In the genomic region with DNA sequence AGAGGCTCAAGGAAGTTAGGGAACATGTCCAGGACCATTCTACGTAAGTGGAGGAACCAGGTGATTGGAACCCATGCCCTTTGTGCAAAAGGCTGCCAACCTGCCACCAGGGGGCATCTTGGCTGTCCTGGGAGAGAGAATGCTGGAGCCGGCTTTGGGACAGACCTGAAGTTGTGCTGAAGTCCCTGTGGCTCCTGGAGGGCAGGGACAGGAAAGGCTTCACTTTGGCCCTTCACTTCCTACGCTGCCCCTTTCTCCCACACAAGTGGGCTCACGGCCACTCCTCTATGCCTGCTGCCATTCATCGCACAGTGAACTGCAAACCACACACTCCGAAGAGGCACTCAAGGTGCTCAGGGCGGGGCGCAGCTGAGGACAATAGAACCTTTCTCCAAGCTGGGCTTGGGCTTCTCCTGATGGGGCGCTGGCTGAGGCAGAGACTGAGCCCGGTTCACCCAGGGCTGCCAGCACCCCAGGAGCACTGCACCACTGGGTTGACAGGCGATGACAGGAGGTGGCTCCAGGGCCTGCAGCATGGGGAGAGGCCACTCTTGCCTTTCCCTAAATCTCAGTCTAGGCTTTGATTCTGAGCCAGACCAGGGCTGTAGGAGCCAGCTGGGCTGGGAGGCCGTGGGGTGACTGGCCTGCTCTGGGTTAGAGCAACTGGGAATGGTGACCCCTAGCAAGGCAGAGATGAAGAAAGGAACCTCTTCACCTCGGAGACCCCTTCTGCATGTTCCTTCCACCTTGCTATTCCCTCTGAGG, we compare ENCODE assay signal across 9 cellular contexts. TPM values are rescaled to one million over a fixed set of nuclear protein-coding genes. Genes with fewer than 3 reads are reported as not detected.
DNase-seq lines count a peak whose midpoint lies in the region; ATAC-seq, FAIRE-seq and TF ChIP-seq lines count a peak whose summit lies in the region.
"Had no signal": no experiment of that assay in that cellular context is flagged by ENCODE, and none has a peak within 500 bp of the region (broad histone marks: within the 10 kb centered on the region; RNA-seq: fewer than 3 reads in every experiment).

No MANE protein-coding gene starts in this region.

- H3K9ac ChIP-seq in keratinocyte (ENCODE audit: control insufficient read depth, extremely low read depth, insufficient read depth, low read length) = no peak overlapping the region

- no peak overlapping the region for H2AFZ ChIP-seq in keratinocyte (ENCODE audit: control insufficient read depth, low read length)

- no peaks in the 10 kb centered on the region for H3K9me1 ChIP-seq in keratinocyte (ENCODE audit: control insufficient read depth, extremely low read depth, insufficient read depth, low read length)

- H3K4me1 ChIP-seq in DOHH2 (ENCODE audit: control insufficient read depth, low read length) (no peaks in the 10 kb centered on the region), keratinocyte (ENCODE audit: control insufficient read depth, extremely low read depth, insufficient read depth, low read length) (no peaks in the 10 kb centered on the region)

- H3K36me3 ChIP-seq in DOHH2 (ENCODE audit: control insufficient read depth, low read length) = no peaks in the 10 kb centered on the region
- H3K36me3 ChIP-seq in keratinocyte (ENCODE audit: control insufficient read depth in 2 of 2, extremely low read depth in 1 of 2, insufficient read depth in 2 of 2, low read length in 2 of 2) = no peaks in the 10 kb centered on the region

- H3K79me2 ChIP-seq in DOHH2 (ENCODE audit: control insufficient read depth, low read length) (no peaks in the 10 kb centered on the region), keratinocyte (ENCODE audit: control insufficient read depth, insufficient read depth, low read length) (no peaks in the 10 kb centered on the region)

- no peak for FAIRE-seq in keratinocyte (lab: Jason Lieb, UNC)
- FAIRE-seq: islet of Langerhans had no signal

- no peaks in the 10 kb centered on the region for H3K9me2 ChIP-seq in DOHH2 (replicated peaks; ENCODE audit: control insufficient read depth, low read length)

- no peak for ATAC-seq in stimulated activated naive CD8-positive, alpha-beta T cell treated with anti-CD3 and anti-CD28 coated beads, Interleukin-15, Interleukin-2, amounts not matched to agents 100 U/mL and 50 U/mL, for 24 hours
- ATAC-seq in HG02884 (IDR thresholded peaks at IDR 0.05; ENCODE audit: unreplicated experiment) = no peak

- no peak overlapping the region for H3K4me3 ChIP-seq in DOHH2 (ENCODE audit: low read length)
- no peak overlapping the region for H3K4me3 ChIP-seq in keratinocyte (ENCODE audit: control insufficient read depth in 2 of 3, extremely low read depth in 1 of 3, insufficient read depth in 2 of 3, low read depth in 1 of 3, low read length in 3 of 3)

- H3K9me3 ChIP-seq in DOHH2 (ENCODE audit: control insufficient read depth, insufficient read depth, low read length) (no peaks in the 10 kb centered on the region), keratinocyte (ENCODE audit: control insufficient read depth, low read depth, low read length) (no peaks in the 10 kb centered on the region)

- H3K27ac ChIP-seq in DOHH2 (ENCODE audit: low read depth, low read length) (no peak overlapping the region), keratinocyte (ENCODE audit: control insufficient read depth, insufficient read depth, low read length) (no peak overlapping the region)

- no peak overlapping the region for H3K4me2 ChIP-seq in DOHH2 (ENCODE audit: low read length)
- no peak overlapping the region for H3K4me2 ChIP-seq in keratinocyte (ENCODE audit: control insufficient read depth, extremely low read depth, insufficient read depth, low read depth, low read length)

- dilution Hi-C loops in keratinocyte (cut with MboI; ENCODE audit: extremely low pct_ligation_motif_present, low sequenced_read_pairs) = no loop called here

- no peaks in the 10 kb centered on the region for H3K27me3 ChIP-seq in DOHH2 (ENCODE audit: control insufficient read depth, low read length)
- no peaks in the 10 kb centered on the region for H3K27me3 ChIP-seq in keratinocyte (ENCODE audit: control insufficient read depth, extremely low read depth, insufficient read depth, low read length)

- no peaks in the 10 kb centered on the region for H3F3A ChIP-seq in DOHH2 (ENCODE audit: control insufficient read depth, insufficient read depth)

- H4K20me1 ChIP-seq in DOHH2 (ENCODE audit: control insufficient read depth, insufficient read depth, low read depth, low read length) (no peaks in the 10 kb centered on the region), keratinocyte (ENCODE audit: control insufficient read depth, extremely low read depth, insufficient read depth, low read length) (no peaks in the 10 kb centered on the region)

- TF ChIP-seq CTCF in DOHH2 (IDR thresholded peaks at IDR 0.05; ENCODE audit: low read depth, low read length, poor library complexity, severe bottlenecking) = peak; percentile 79
- peak; percentile 51 to 60 (median 58) for TF ChIP-seq CTCF in keratinocyte (optimal IDR thresholded peaks at IDR 0.05 in 1 of 3, IDR thresholded peaks at IDR 0.05 in 1 of 3, conservative IDR thresholded peaks at IDR 0.05 in 1 of 3; ENCODE audit: extremely low read depth in 1 of 3, insufficient read depth in 2 of 3, low read length in 3 of 3)

- peak; percentile 55 for DNase-seq in NAMALWA (ENCODE audit: low spot score)
- DNase-seq in activated T-helper 9 cell treated with anti-CD3 and anti-CD28 coated beads, Interleukin-2, amount 50 U/mL, for 16 hours (ENCODE audit: low read depth) = peak; percentile 31
- DNase-seq in keratinocyte (ENCODE audit: low read depth, low spot score) = no peak
- DNase-seq in stimulated activated naive CD8-positive, alpha-beta T cell treated with anti-CD3 and anti-CD28 coated beads, Interleukin-15, Interleukin-2, amounts not matched to agents 100 U/mL and 50 U/mL, for 24 hours = peak; percentile 60
- no peak for DNase-seq in NCI-H1048 (lab: John Stamatoyannopoulos, UW)
- DNase-seq in superior temporal gyrus (ENCODE audit: extremely low spot score) = no peak

RNA-seq across cellular contexts. Expression of a gene that starts 8.4 kb away (rescaled TPM):
- 0.24 to 0.57 TPM (median 0.26 TPM) in 3 replicates for polyA plus RNA-seq in keratinocyte
- 2.0 TPM for polyA plus RNA-seq in keratinocyte (2011; ENCODE audit: low read depth)
- 0.30 and 0.35 TPM in 2 replicates for polyA plus RNA-seq in keratinocyte (2011; cell fraction: cytosol; rRNA removed)
- polyA plus RNA-seq in keratinocyte (2011; cell fraction: nucleus; rRNA removed) = 0.55 and 0.59 TPM in 2 replicates
- polyA plus RNA-seq in keratinocyte (2012; ENCODE audit: low replicate concordance) = 0.30 and 8.9 TPM in 2 replicates
- 0.63 TPM in 1 of 3 replicates, not detected in the others for polyA minus RNA-seq in keratinocyte
- not detected for polyA minus RNA-seq in keratinocyte (2011; cell fraction: cytosol; rRNA and poly(A)+ RNA removed)
- 0.53 and 0.85 TPM in 2 replicates for polyA minus RNA-seq in keratinocyte (2011; cell fraction: nucleus; rRNA and poly(A)+ RNA removed)

RNA-seq across cellular contexts. Expression of a gene that starts 49.6 kb away (rescaled TPM):
- 13.6 to 32.5 TPM (median 16.3 TPM) in 3 replicates for polyA plus RNA-seq in keratinocyte
- polyA plus RNA-seq in keratinocyte (2011; ENCODE audit: low read depth) = 28.6 TPM
- polyA plus RNA-seq in keratinocyte (2011; cell fraction: cytosol; rRNA removed) = 5.0 and 5.6 TPM in 2 replicates
- 99.6 and 112 TPM in 2 replicates for polyA plus RNA-seq in keratinocyte (2011; cell fraction: nucleus; rRNA removed)
- 24.7 and 76.3 TPM in 2 replicates for polyA plus RNA-seq in keratinocyte (2012; ENCODE audit: low replicate concordance)
- polyA minus RNA-seq in keratinocyte = 53.5 to 83.7 TPM (median 55.5 TPM) in 3 replicates
- 10.7 TPM for polyA minus RNA-seq in keratinocyte (2011; cell fraction: cytosol; rRNA and poly(A)+ RNA removed)
- polyA minus RNA-seq in keratinocyte (2011; cell fraction: nucleus; rRNA and poly(A)+ RNA removed) = 81.7 and 91.0 TPM in 2 replicates

RNA-seq across cellular contexts. Expression of a gene that starts 49.7 kb away (rescaled TPM):
- 14.1 to 37.2 TPM (median 15.1 TPM) in 3 replicates for polyA plus RNA-seq in keratinocyte
- polyA plus RNA-seq in keratinocyte (2011; ENCODE audit: low read depth) = 31.6 TPM
- 10.0 and 11.2 TPM in 2 replicates for polyA plus RNA-seq in keratinocyte (2011; cell fraction: cytosol; rRNA removed)
- 83.6 and 94.1 TPM in 2 replicates for polyA plus RNA-seq in keratinocyte (2011; cell fraction: nucleus; rRNA removed)
- polyA plus RNA-seq in keratinocyte (2012; ENCODE audit: low replicate concordance) = 12.9 and 111 TPM in 2 replicates
- polyA minus RNA-seq in keratinocyte = 26.4 to 62.0 TPM (median 42.9 TPM) in 3 replicates
- polyA minus RNA-seq in keratinocyte (2011; cell fraction: cytosol; rRNA and poly(A)+ RNA removed) = 23.8 TPM
- polyA minus RNA-seq in keratinocyte (2011; cell fraction: nucleus; rRNA and poly(A)+ RNA removed) = 36.1 and 44.3 TPM in 2 replicates

Comparison
In these comparisons a context has a peak if more than half of its experiments do, and no peak if none do; other contexts are left out.
1. DNase-seq: peak in NAMALWA (single experiment), activated T-helper 9 cell treated with anti-CD3 and anti-CD28 coated beads, Interleukin-2, amount 50 U/mL, for 16 hours (single experiment) and stimulated activated naive CD8-positive, alpha-beta T cell treated with anti-CD3 and anti-CD28 coated beads, Interleukin-15, Interleukin-2, amounts not matched to agents 100 U/mL and 50 U/mL, for 24 hours (single experiment); none in keratinocyte (single experiment), NCI-H1048 (single experiment) and superior temporal gyrus (single experiment).